ENCODE assay signal across 12 cellular contexts in the genomic region with DNA sequence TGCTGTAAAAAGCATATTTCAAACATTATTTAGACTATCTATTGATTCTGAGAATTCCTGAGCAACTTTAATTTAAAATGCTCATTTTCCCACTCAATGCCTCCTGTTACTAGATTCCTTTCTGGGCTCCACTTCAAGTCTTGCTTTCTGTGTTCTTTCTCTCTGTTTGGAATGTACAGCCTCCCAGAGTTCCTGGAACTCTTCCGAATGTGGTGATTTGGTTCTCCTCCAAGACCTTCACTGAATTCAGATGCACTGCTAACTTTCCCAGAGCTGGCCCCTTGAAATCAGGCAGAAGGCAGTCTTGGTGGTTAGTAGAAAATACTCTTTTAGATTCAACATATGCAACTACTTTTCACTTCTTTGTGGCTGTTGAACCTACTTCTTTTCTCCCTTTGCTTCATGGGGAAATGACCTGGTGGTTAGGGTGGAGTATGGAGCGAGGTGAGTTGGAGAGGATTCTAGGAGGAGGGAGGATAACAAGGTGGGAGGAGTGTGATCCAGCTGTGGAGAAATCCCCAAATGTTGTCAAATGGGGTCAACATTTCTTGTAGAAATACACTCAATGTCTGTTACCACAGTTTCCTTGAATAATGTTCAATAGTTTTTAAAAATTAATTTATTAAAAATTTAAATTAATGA. TPM values are rescaled to one million over a fixed set of nuclear protein-coding genes. Genes with fewer than 3 reads are reported as not detected.
A peak's percentile ranks its signal among the peaks of the same experiment; 100 is the strongest.
DNase-seq lines count a peak whose midpoint lies in the region; ATAC-seq and TF ChIP-seq lines count a peak whose summit lies in the region.
"Had no signal": no experiment of that assay in that cellular context is flagged by ENCODE, and none has a peak within 500 bp of the region (broad histone marks: within the 10 kb centered on the region; RNA-seq: fewer than 3 reads in every experiment).

No MANE protein-coding gene starts in this region.

- H3K4me3 ChIP-seq in AG04450 (ENCODE audit: low read depth, low read length) (no peak overlapping the region), fibroblast of the aortic adventitia (ENCODE audit: low read depth, low read length) (no peak overlapping the region)
- H3K4me3 ChIP-seq: GM12878 had no signal

- H3K9me3 ChIP-seq in AG04450 (ENCODE audit: control insufficient read depth, insufficient read depth, low read length), result no peaks in the 10 kb centered on the region

- H3K27ac ChIP-seq in AG04450 (ENCODE audit: low read depth, low read length), result peak overlapping the region; percentile 21
- H3K27ac ChIP-seq: C4-2B had no signal

- H3K27me3 ChIP-seq in AG04450 (ENCODE audit: control insufficient read depth, insufficient read depth, low read length), result no peaks in the 10 kb centered on the region

- POLR2A ChIA-PET in AG04450 (lab: Yijun Ruan, JAX), result no interaction called here

- CTCF ChIA-PET in AG04450 (lab: Charles Lee), result no interaction called here

- DNase-seq in AG04450 (ENCODE audit: low read depth, low spot score), result peak; percentile 77
- DNase-seq in NCI-H446 (lab: John Stamatoyannopoulos, UW), result peak; percentile 33 to 62
- DNase-seq in fibroblast of the aortic adventitia (ENCODE audit: low read depth), result peak; percentile 95
- DNase-seq in omental fat pad (ENCODE audit: low spot score), result no peak
- DNase-seq in NCI-H82 (lab: John Stamatoyannopoulos, UW), result no peak
- DNase-seq in NCI-H2196 treated with DMSO at 0.1 percent for 48 hours (lab: John Stamatoyannopoulos, UW; ENCODE audit: unreplicated experiment), result no peak
- no peak for DNase-seq in NCI-H2227 (lab: John Stamatoyannopoulos, UW; ENCODE audit: unreplicated experiment)
- no peak for DNase-seq in DMS53 treated with DMSO at 0.1 percent for 48 hours (lab: John Stamatoyannopoulos, UW; ENCODE audit: unreplicated experiment)
- DNase-seq: NCI-H1092, T-helper 9 cell had no signal

- peak; percentile 62 for ATAC-seq in omental fat pad (ENCODE audit: low FRiP score)
- ATAC-seq: GM12878 had no signal

- TF ChIP-seq CTCF in AG04450 (IDR thresholded peaks at IDR 0.05; ENCODE audit: low read depth, low read length) (no peak), fibroblast of the aortic adventitia (IDR thresholded peaks at IDR 0.05; ENCODE audit: insufficient read depth, low read length) (no peak), omental fat pad (IDR thresholded peaks at IDR 0.05) (no peak)

RNA-seq across cellular contexts. Expression of a gene that starts 27.9 kb away (rescaled TPM):
- 1.1 and 1.9 TPM in 2 replicates for polyA plus RNA-seq in AG04450 (2011; rRNA removed)
- 1.8 and 4.2 TPM in 2 replicates for polyA minus RNA-seq in AG04450 (2011; rRNA and poly(A)+ RNA removed)
- total RNA-seq in fibroblast of the aortic adventitia (ENCODE audit: low replicate concordance) (15.4 and 15.8 TPM in 2 replicates), omental fat pad (10 to 100 TPM; 17.9 to 42.2 (median 27.3) TPM)

Comparison
In these comparisons a context has a peak if more than half of its experiments do, and no peak if none do; other contexts are left out.
1. DNase-seq: peak in AG04450 (single experiment), NCI-H446 (2 of 2) and fibroblast of the aortic adventitia (single experiment); none in omental fat pad (single experiment), NCI-H82 (single experiment), NCI-H2196 treated with DMSO at 0.1 percent for 48 hours (single experiment), NCI-H2227 (single experiment) and DMS53 treated with DMSO at 0.1 percent for 48 hours (single experiment).